ENCODE assay signal across 21 cellular contexts in genomic region chr6:29806387-29806786, GRCh38. TPM values are rescaled to one million over a fixed set of nuclear protein-coding genes. Genes with fewer than 3 reads are reported as not detected.
DNase-seq lines count a peak whose midpoint lies in the region; ATAC-seq and TF ChIP-seq lines count a peak whose summit lies in the region.
"Had no signal": no experiment of that assay in that cellular context is flagged by ENCODE, and none has a peak within 500 bp of the region (broad histone marks: within the 10 kb centered on the region; RNA-seq: fewer than 3 reads in every experiment).

No MANE protein-coding gene starts in this region.

- H3K36me3 ChIP-seq in mammary epithelial cell (ENCODE audit: insufficient read depth, low read length) = no peaks in the 10 kb centered on the region
- no peaks in the 10 kb centered on the region for H3K36me3 ChIP-seq in breast epithelium
- H3K36me3 ChIP-seq in SK-N-SH (replicated peaks in 1 of 2; ENCODE audit: control insufficient read depth in 1 of 2, insufficient read depth in 2 of 2, low read length in 1 of 2) = no peaks in the 10 kb centered on the region
- H3K36me3 ChIP-seq: BLaER1 treated with 17β-estradiol and CSF1 and Interleukin-3, amounts not matched to agents 10 nM and 100 nM had no signal

- no peaks in the 10 kb centered on the region for H4K20me1 ChIP-seq in mammary epithelial cell (ENCODE audit: insufficient read depth, low read length)
- H4K20me1 ChIP-seq in SK-N-SH (ENCODE audit: insufficient read depth) = no peaks in the 10 kb centered on the region
- H4K20me1 ChIP-seq: BLaER1 treated with 17β-estradiol and CSF1 and Interleukin-3, amounts not matched to agents 10 nM and 100 nM had no signal

- no peaks in the 10 kb centered on the region for H3K9me2 ChIP-seq in SK-N-SH

- DNase-seq in mammary epithelial cell (peak; percentile 17), breast epithelium (ENCODE audit: low spot score in 2 of 2) (no peak), epithelial cell of esophagus (ENCODE audit: low read depth) (peak; percentile 74), SK-N-SH (no peak)
- DNase-seq in activated CD8-positive, alpha-beta T cell treated with anti-CD3 and anti-CD28 coated beads for 36 hours = no peak
- DNase-seq: AML-193; Caco-2; Calu3; CD4-positive, alpha-beta T cell; CD8-positive, alpha-beta T cell; DMS79 treated with DMSO at 0.1 percent for 48 hours; GF-D8 had no signal

- H3K4me1 ChIP-seq in mammary epithelial cell (ENCODE audit: insufficient read depth, low read length) (no peaks in the 10 kb centered on the region), breast epithelium (no peaks in the 10 kb centered on the region), SK-N-SH (ENCODE audit: control insufficient read depth in 1 of 2, insufficient read depth in 2 of 2, low read depth in 1 of 2, low read length in 1 of 2) (no peaks in the 10 kb centered on the region)
- H3K4me1 ChIP-seq: A549; BLaER1 treated with 17β-estradiol and CSF1 and Interleukin-3, amounts not matched to agents 10 nM and 100 nM; Caco-2 had no signal

- in situ Hi-C loops in mammary epithelial cell (cut with MboI; ENCODE audit: low sequenced_read_pairs in 2 of 2) = no loop called here

- no peaks in the 10 kb centered on the region for H3K9me3 ChIP-seq in mammary epithelial cell (replicated peaks; ENCODE audit: insufficient read depth, low read length)
- no peaks in the 10 kb centered on the region for H3K9me3 ChIP-seq in breast epithelium
- H3K9me3 ChIP-seq in SK-N-SH = no peaks in the 10 kb centered on the region
- H3K9me3 ChIP-seq: A549, Caco-2 had no signal

- H3K4me3 Mint-ChIP-seq in activated CD8-positive, alpha-beta T cell treated with anti-CD3 and anti-CD28 coated beads for 36 hours = no peak overlapping the region
- H3K4me3 Mint-ChIP-seq: B cell; CD4-positive, alpha-beta T cell; CD8-positive, alpha-beta T cell had no signal

- dilution Hi-C loops in mammary epithelial cell (cut with HindIII; ENCODE audit: low sequenced_read_pairs) = no loop called here

- no peaks in the 10 kb centered on the region for H3K4me1 Mint-ChIP-seq in activated CD8-positive, alpha-beta T cell treated with anti-CD3 and anti-CD28 coated beads for 36 hours (ENCODE audit: low read depth)
- H3K4me1 Mint-ChIP-seq: B cell had no signal

- WGBS in mammary epithelial cell (ENCODE audit: low coverage, missing lambda C conversion rate) = 97% methylated on average over 3 of the region's 3 CpGs
- 9% methylated on average over 3 of the region's 3 CpGs for whole genome bisulfite sequencing in SK-N-SH (ENCODE audit: low lambda C conversion rate)

- no peak overlapping the region for H3K4me2 ChIP-seq in mammary epithelial cell (ENCODE audit: insufficient read depth, low read depth, low read length)
- no peak overlapping the region for H3K4me2 ChIP-seq in SK-N-SH
- H3K4me2 ChIP-seq: A549; BLaER1 treated with 17β-estradiol and CSF1 and Interleukin-3, amounts not matched to agents 10 nM and 100 nM had no signal

- H3K36me3 Mint-ChIP-seq in activated CD8-positive, alpha-beta T cell treated with anti-CD3 and anti-CD28 coated beads for 36 hours (ENCODE audit: low read depth) = no peaks in the 10 kb centered on the region
- H3K36me3 Mint-ChIP-seq: CD8-positive, alpha-beta T cell had no signal

- H3K27me3 ChIP-seq in mammary epithelial cell (ENCODE audit: insufficient read depth, low read length) = no peaks in the 10 kb centered on the region
- H3K27me3 ChIP-seq in breast epithelium = no peaks in the 10 kb centered on the region
- no peaks in the 10 kb centered on the region; the same call in 1 of the 2 replicates for H3K27me3 ChIP-seq in SK-N-SH (ENCODE audit: insufficient read depth)
- H3K27me3 ChIP-seq: BLaER1 treated with 17β-estradiol and CSF1 and Interleukin-3, amounts not matched to agents 10 nM and 100 nM had no signal

- H3K79me2 ChIP-seq in mammary epithelial cell (ENCODE audit: insufficient read depth, low read length) = no peaks in the 10 kb centered on the region
- H3K79me2 ChIP-seq in SK-N-SH (ENCODE audit: insufficient read depth) = no peaks in the 10 kb centered on the region

- CTCF ChIA-PET in mammary epithelial cell (lab: Charles Lee; ENCODE audit: low non-redundant PET) (interaction anchor here (0.7 kb wide), 1 partner anchor 68 kb away, joined by 3 read pairs; no protein-coding TSS in a partner anchor), SK-N-SH (lab: Yijun Ruan, JAX) (interaction anchor here (1.0 to 1.4 kb wide), 2 partner anchors 28 to 68 kb away, joined by 3 read pairs; no protein-coding TSS in a partner anchor)
- CTCF ChIA-PET in activated CD8-positive, alpha-beta T cell treated with anti-CD3 and anti-CD28 coated beads for 36 hours (lab: Charles Lee) = interaction anchor here (0.9 to 2.9 kb wide), 3 partner anchors 28 to 152 kb away, joined by 3 to 9 read pairs (median 3); no protein-coding TSS in a partner anchor

- no peak for TF ChIP-seq POLR2A in breast epithelium (IDR thresholded peaks at IDR 0.05)

- H3K9ac ChIP-seq in mammary epithelial cell (ENCODE audit: insufficient read depth, low read length) (no peak overlapping the region), SK-N-SH (no peak overlapping the region)
- H3K9ac ChIP-seq: BLaER1 treated with 17β-estradiol and CSF1 and Interleukin-3, amounts not matched to agents 10 nM and 100 nM had no signal

- H2AFZ ChIP-seq in mammary epithelial cell (ENCODE audit: low read depth, low read length) (no peak overlapping the region), SK-N-SH (ENCODE audit: low read depth) (no peak overlapping the region)

- intact Hi-C loops in mammary epithelial cell (cut with micrococcal nuclease) = no loop called here
- intact Hi-C loops in breast epithelium (cut with DNase I; ENCODE audit: low total_unique reads) = no loop called here
- intact Hi-C loops in activated CD8-positive, alpha-beta T cell treated with anti-CD3 and anti-CD28 coated beads for 36 hours (cut with micrococcal nuclease) = no loop called here

- no peak overlapping the region for H3K4me3 ChIP-seq in mammary epithelial cell (replicated peaks in 1 of 3; ENCODE audit: insufficient read depth in 1 of 3, low read depth in 2 of 3, low read length in 3 of 3)
- no peak overlapping the region for H3K4me3 ChIP-seq in breast epithelium
- no peak overlapping the region for H3K4me3 ChIP-seq in epithelial cell of esophagus (ENCODE audit: low read length)
- H3K4me3 ChIP-seq in SK-N-SH (ENCODE audit: low read depth in 2 of 2, low read length in 1 of 2) = no peak overlapping the region
- H3K4me3 ChIP-seq: A549; BLaER1 treated with 17β-estradiol and CSF1 and Interleukin-3, amounts not matched to agents 10 nM and 100 nM had no signal

- POLR2A ChIA-PET in SK-N-SH (lab: Yijun Ruan, JAX) = no interaction called here
- POLR2A ChIA-PET in activated CD8-positive, alpha-beta T cell treated with anti-CD3 and anti-CD28 coated beads for 36 hours (lab: Charles Lee) = no interaction called here

- no TSS peak for BruUV-seq in mammary epithelial cell (replicated peaks; lab: Mats Ljungman, UMichigan)

- no peak for TF ChIP-seq EP300 in SK-N-SH (IDR thresholded peaks at IDR 0.05; ENCODE audit: borderline replicate concordance in 1 of 2, low read depth in 1 of 2, low read length in 1 of 2)

- no peaks in the 10 kb centered on the region for H3K9me3 Mint-ChIP-seq in activated CD8-positive, alpha-beta T cell treated with anti-CD3 and anti-CD28 coated beads for 36 hours
- H3K9me3 Mint-ChIP-seq: CD4-positive, alpha-beta T cell; CD8-positive, alpha-beta T cell had no signal

- no peak overlapping the region for H3K27ac Mint-ChIP-seq in activated CD8-positive, alpha-beta T cell treated with anti-CD3 and anti-CD28 coated beads for 36 hours
- H3K27ac Mint-ChIP-seq: B cell; CD4-positive, alpha-beta T cell; CD8-positive, alpha-beta T cell had no signal

- H3K27me3 Mint-ChIP-seq in activated CD8-positive, alpha-beta T cell treated with anti-CD3 and anti-CD28 coated beads for 36 hours = peaks cover 19% of the 10 kb centered on the region

- ATAC-seq in esophagus mucosa (peak; percentile 28), GM19395 (IDR thresholded peaks at IDR 0.05; ENCODE audit: unreplicated experiment) (no peak)
- ATAC-seq in activated CD8-positive, alpha-beta T cell treated with anti-CD3 and anti-CD28 coated beads for 36 hours = no peak
- ATAC-seq: A549; CD8-positive, alpha-beta T cell had no signal

- H3F3A ChIP-seq in SK-N-SH (replicated peaks; ENCODE audit: insufficient read depth) = no peaks in the 10 kb centered on the region

- no peak for TF ChIP-seq RAD21 in SK-N-SH (IDR thresholded peaks at IDR 0.05; ENCODE audit: low read length)

- H3K27ac ChIP-seq in mammary epithelial cell (ENCODE audit: insufficient read depth, low read depth, low read length) (no peak overlapping the region), breast epithelium (no peak overlapping the region), SK-N-SH (ENCODE audit: low read depth in 2 of 2, low read length in 1 of 2) (no peak overlapping the region)
- H3K27ac ChIP-seq: 22Rv1; A549; BLaER1 treated with 17β-estradiol and CSF1 and Interleukin-3, amounts not matched to agents 10 nM and 100 nM; C4-2B had no signal

- TF ChIP-seq CTCF in mammary epithelial cell (conservative IDR thresholded peaks at IDR 0.05 in 1 of 2, IDR thresholded peaks at IDR 0.05 in 1 of 2; ENCODE audit: extremely low read depth in 1 of 2, insufficient read depth in 1 of 2, low read depth in 1 of 2, low read length in 2 of 2) (no peak), breast epithelium (IDR thresholded peaks at IDR 0.05) (no peak), epithelial cell of esophagus (IDR thresholded peaks at IDR 0.05; ENCODE audit: insufficient read depth, low read depth, low read length, missing control alignments) (no peak), SK-N-SH (IDR thresholded peaks at IDR 0.05) (no peak)
- TF ChIP-seq CTCF in activated CD8-positive, alpha-beta T cell treated with anti-CD3 and anti-CD28 coated beads for 36 hours (IDR thresholded peaks at IDR 0.05) = no peak

TF ChIP-seq in SK-N-SH, 30 proteins besides CTCF, POLR2A, EP300 and RAD21 (continues in another document):
- TF ChIP-seq GATA2 (CRISPR knock-in tag; IDR thresholded peaks at IDR 0.05) (no peak), TEAD4 (IDR thresholded peaks at IDR 0.05; ENCODE audit: borderline replicate concordance, insufficient read depth) (no peak)

RNA-seq across cellular contexts. Expression of gene HLA-G, which starts 21.2 kb away (rescaled TPM):
- total RNA-seq in mammary epithelial cell (under 1 TPM in 1 of 2 donors, not detected in 1; 0.33 TPM), breast epithelium (not detected), esophagus mucosa (0.16 TPM)
- polyA plus RNA-seq in mammary epithelial cell (2.7 TPM), SK-N-SH (2012; rRNA removed) (not detected in 2 replicates)
- polyA minus RNA-seq in mammary epithelial cell = not detected
- polyA plus RNA-seq in SK-N-SH (2012; cell fraction: cytosol; rRNA removed) = not detected in 2 replicates
- not detected in 2 replicates for polyA plus RNA-seq in SK-N-SH (2012; cell fraction: nucleus; rRNA removed)
- total RNA-seq in activated CD8-positive, alpha-beta T cell treated with anti-CD3 and anti-CD28 coated beads for 36 hours = 1 to 10 TPM; 3.0 to 3.8 TPM
- total RNA-seq: A172, Caco-2 had no signal
- polyA plus RNA-seq: BJ had no signal

Comparison
In these comparisons a context has a peak if more than half of its experiments do, and no peak if none do; other contexts are left out.
1. DNase-seq: peak in mammary epithelial cell (single experiment) and epithelial cell of esophagus (single experiment); none in breast epithelium (0 of 2), SK-N-SH (single experiment) and activated CD8-positive, alpha-beta T cell treated with anti-CD3 and anti-CD28 coated beads for 36 hours (single experiment).